8 cellular contexts compared by ENCODE assay signal in the genomic region with DNA sequence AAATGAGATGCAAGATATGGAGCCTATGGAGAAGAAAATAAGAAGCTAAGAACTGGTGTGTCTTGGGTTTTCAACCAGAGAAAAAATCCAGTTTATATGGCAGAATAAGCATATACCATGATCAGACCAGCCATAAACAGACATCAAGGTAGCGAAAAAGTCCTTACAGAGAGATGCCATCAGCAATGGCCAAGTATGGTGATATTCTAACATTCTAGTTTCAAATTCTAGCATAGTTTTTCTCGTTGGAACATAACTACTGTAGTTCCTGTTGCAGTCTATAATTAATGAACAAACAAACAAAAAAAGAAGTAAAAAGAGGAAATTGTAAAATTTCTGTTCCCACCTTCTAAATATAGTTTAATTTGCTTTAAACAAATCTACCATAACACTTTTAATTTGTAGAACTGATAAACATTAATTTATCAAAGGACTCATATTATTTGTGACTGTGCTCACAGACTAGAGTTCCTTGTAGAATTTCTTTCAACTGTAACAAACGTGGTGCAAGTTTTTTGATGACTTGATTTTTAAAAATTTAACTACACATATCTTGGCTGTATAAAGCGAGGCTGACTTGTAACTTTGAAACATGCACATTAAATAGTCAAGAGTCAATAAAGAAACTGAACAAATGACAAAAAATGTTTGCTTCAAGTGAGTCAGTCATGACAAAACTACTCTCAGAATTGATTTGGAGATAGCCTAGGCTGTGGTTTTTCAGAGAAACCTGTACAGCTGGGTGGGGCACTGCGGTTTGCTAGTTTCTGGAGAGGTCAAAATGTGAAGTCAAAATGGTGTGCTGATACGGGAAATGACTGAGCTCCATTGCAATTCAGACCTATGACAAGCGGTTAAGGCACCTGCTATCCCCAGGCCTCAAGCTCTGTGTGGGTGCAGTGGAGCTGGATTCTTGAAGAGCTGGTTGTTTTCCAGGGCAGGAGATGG. TPM values are rescaled to one million over a fixed set of nuclear protein-coding genes. Genes with fewer than 3 reads are reported as not detected.
DNase-seq lines count a peak whose midpoint lies in the region; ATAC-seq, FAIRE-seq and TF ChIP-seq lines count a peak whose summit lies in the region.

No MANE protein-coding gene starts in this region.

- H3K4me1 Mint-ChIP-seq in activated naive CD8-positive, alpha-beta T cell treated with anti-CD3 and anti-CD28 coated beads, Interleukin-2, amount 50 U/mL, for 24 hours, result peaks cover 80% of the 10 kb centered on the region

- no peak for TF ChIP-seq CTCF in pancreas (IDR thresholded peaks at IDR 0.05)

- H3K27me3 Mint-ChIP-seq in activated naive CD8-positive, alpha-beta T cell treated with anti-CD3 and anti-CD28 coated beads, Interleukin-2, amount 50 U/mL, for 24 hours, result no peaks in the 10 kb centered on the region

- no peaks in the 10 kb centered on the region for H3K9me3 ChIP-seq in pancreas

- FAIRE-seq in pancreas (lab: Jason Lieb, UNC), result no peak

- no peaks in the 10 kb centered on the region for H3K9me3 Mint-ChIP-seq in activated naive CD8-positive, alpha-beta T cell treated with anti-CD3 and anti-CD28 coated beads, Interleukin-2, amount 50 U/mL, for 24 hours

- H3K4me3 ChIP-seq in pancreas, result no peak overlapping the region

- ATAC-seq in GM19395 (IDR thresholded peaks at IDR 0.05; ENCODE audit: unreplicated experiment) (peak; percentile 77), HG03378 (IDR thresholded peaks at IDR 0.05; ENCODE audit: unreplicated experiment) (peak; percentile 85), pancreas (peak in 3 of 4 donors; percentile 51 to 72 (median 64))
- ATAC-seq in activated naive CD8-positive, alpha-beta T cell treated with anti-CD3 and anti-CD28 coated beads, Interleukin-2, amount 50 U/mL, for 24 hours, result peak; percentile 89

- H3K27ac ChIP-seq in pancreas, result peak overlapping the region in 2 of 4 donors; percentile 24 to 49

- intact Hi-C loops in pancreas (cut with DNase I), result loop anchor here in 2 of 3 donors (5.0 to 10.0 kb wide), 3 partner anchors 39 to 392 kb away; no protein-coding TSS in a partner anchor

- no peaks in the 10 kb centered on the region for H3K36me3 ChIP-seq in pancreas

- H3K27me3 ChIP-seq in pancreas, result no peaks in the 10 kb centered on the region

- peaks cover 0 to 12% (median 0%) of the 10 kb centered on the region in 3 donors for H3K4me1 ChIP-seq in pancreas

- H3K27ac Mint-ChIP-seq in activated naive CD8-positive, alpha-beta T cell treated with anti-CD3 and anti-CD28 coated beads, Interleukin-2, amount 50 U/mL, for 24 hours, result peak overlapping the region; percentile 85

- H3K36me3 Mint-ChIP-seq in activated naive CD8-positive, alpha-beta T cell treated with anti-CD3 and anti-CD28 coated beads, Interleukin-2, amount 50 U/mL, for 24 hours (ENCODE audit: low read depth), result no peaks in the 10 kb centered on the region

- peak overlapping the region; percentile 55 for H3K4me3 Mint-ChIP-seq in activated naive CD8-positive, alpha-beta T cell treated with anti-CD3 and anti-CD28 coated beads, Interleukin-2, amount 50 U/mL, for 24 hours

- DNase-seq in T-helper 1 cell, result peak; percentile 54 to 99 (median 71)
- DNase-seq in activated naive CD8-positive, alpha-beta T cell treated with anti-CD3 and anti-CD28 coated beads, Interleukin-2, amount 50 U/mL, for 24 hours, result peak; percentile 80
- DNase-seq in pancreas, result peak in 1 of 6 donors; percentile 25
- DNase-seq in NCI-H2029 treated with DMSO at 0.1 percent for 48 hours (lab: John Stamatoyannopoulos, UW), result no peak
- no peak for DNase-seq in epidermal melanocyte (ENCODE audit: insufficient read length, low spot score)
- no peak for DNase-seq in NCI-H526 (lab: John Stamatoyannopoulos, UW)

- 58 to 61% methylated on average over 7 of the region's 7 CpGs for WGBS in pancreas, 2 donors

RNA-seq across cellular contexts. Expression of a gene that starts 10.1 kb away (rescaled TPM):
- total RNA-seq in pancreas, result 1 to 10 TPM in 2 of 6 donors, under 1 TPM in 4; 0.04 to 2.9 (median 0.27) TPM
- under 1 TPM; 0.05 to 0.08 TPM for polyA plus RNA-seq in pancreas

Comparison
In these comparisons a context has a peak if more than half of its experiments do, and no peak if none do; other contexts are left out.
1. DNase-seq: peak in T-helper 1 cell (5 of 5) and activated naive CD8-positive, alpha-beta T cell treated with anti-CD3 and anti-CD28 coated beads, Interleukin-2, amount 50 U/mL, for 24 hours (single experiment); none in NCI-H2029 treated with DMSO at 0.1 percent for 48 hours (single experiment), epidermal melanocyte (single experiment) and NCI-H526 (0 of 2).
2. Peak in every context shown above with its lines, with median percentiles within 50 percentile points of each other: ATAC-seq.